ENCODE assay signal across 1 cellular context in the genomic region with DNA sequence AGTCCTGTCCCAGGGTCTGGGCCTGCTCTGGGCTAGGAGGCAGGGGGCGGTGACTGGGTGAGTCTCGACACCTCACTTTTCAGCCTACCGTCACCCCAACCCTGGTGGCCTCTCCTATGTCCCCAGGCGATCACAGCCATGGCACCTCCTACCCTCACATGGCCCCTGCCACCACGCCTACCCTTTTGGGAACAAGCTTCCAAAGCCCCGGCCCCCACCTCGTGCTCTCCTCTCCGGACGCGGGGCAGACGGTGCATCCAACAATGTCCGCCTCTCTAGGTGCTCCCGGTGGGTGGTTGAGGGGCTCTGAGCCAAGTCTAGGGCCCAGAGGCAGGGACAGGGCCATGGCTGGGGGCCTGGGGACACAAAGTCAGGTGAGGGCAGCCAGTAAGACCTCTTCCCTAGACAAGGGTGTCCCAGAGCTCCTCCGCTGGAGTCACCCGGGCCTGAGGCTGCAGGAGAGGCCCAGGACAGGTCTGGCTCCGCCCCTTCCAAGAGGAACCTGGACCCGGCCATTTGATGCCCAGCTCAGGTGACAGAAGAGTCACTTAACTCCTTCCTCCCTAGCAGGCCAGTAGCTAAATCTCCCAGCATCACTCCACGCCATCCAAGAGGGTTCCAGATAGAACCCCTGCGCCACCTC.
A peak's percentile ranks its signal among the peaks of the same experiment; 100 is the strongest.
TF ChIP-seq lines count a peak whose summit lies in the region.

A gene with protein sequence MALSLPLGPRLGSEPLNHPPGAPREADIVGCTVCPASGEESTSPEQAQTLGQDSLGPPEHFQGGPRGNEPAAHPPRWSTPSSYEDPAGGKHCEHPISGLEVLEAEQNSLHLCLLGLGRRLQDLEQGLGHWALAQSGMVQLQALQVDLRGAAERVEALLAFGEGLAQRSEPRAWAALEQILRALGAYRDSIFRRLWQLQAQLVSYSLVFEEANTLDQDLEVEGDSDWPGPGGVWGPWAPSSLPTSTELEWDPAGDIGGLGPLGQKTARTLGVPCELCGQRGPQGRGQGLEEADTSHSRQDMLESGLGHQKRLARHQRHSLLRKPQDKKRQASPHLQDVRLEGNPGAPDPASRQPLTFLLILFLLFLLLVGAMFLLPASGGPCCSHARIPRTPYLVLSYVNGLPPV (minus strand): TSS at position 478 of the 643 bp plus-strand sequence. CDS start 132 bp downstream, at position 346.

TF ChIP-seq in HepG2, 621 proteins besides CTCF, POLR2A, EP300 and RAD21 (continued from another document and continues in another):
- TF ChIP-seq, protein P1, sequence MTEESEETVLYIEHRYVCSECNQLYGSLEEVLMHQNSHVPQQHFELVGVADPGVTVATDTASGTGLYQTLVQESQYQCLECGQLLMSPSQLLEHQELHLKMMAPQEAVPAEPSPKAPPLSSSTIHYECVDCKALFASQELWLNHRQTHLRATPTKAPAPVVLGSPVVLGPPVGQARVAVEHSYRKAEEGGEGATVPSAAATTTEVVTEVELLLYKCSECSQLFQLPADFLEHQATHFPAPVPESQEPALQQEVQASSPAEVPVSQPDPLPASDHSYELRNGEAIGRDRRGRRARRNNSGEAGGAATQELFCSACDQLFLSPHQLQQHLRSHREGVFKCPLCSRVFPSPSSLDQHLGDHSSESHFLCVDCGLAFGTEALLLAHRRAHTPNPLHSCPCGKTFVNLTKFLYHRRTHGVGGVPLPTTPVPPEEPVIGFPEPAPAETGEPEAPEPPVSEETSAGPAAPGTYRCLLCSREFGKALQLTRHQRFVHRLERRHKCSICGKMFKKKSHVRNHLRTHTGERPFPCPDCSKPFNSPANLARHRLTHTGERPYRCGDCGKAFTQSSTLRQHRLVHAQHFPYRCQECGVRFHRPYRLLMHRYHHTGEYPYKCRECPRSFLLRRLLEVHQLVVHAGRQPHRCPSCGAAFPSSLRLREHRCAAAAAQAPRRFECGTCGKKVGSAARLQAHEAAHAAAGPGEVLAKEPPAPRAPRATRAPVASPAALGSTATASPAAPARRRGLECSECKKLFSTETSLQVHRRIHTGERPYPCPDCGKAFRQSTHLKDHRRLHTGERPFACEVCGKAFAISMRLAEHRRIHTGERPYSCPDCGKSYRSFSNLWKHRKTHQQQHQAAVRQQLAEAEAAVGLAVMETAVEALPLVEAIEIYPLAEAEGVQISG (CRISPR knock-in tag; IDR thresholded peaks at IDR 0.05) = peak; percentile 44
- peak; percentile 54; the same call in 1 of the 2 replicates for TF ChIP-seq GATA4 (IDR thresholded peaks at IDR 0.05; ENCODE audit: borderline replicate concordance, low read depth)
- TF ChIP-seq, protein P2, sequence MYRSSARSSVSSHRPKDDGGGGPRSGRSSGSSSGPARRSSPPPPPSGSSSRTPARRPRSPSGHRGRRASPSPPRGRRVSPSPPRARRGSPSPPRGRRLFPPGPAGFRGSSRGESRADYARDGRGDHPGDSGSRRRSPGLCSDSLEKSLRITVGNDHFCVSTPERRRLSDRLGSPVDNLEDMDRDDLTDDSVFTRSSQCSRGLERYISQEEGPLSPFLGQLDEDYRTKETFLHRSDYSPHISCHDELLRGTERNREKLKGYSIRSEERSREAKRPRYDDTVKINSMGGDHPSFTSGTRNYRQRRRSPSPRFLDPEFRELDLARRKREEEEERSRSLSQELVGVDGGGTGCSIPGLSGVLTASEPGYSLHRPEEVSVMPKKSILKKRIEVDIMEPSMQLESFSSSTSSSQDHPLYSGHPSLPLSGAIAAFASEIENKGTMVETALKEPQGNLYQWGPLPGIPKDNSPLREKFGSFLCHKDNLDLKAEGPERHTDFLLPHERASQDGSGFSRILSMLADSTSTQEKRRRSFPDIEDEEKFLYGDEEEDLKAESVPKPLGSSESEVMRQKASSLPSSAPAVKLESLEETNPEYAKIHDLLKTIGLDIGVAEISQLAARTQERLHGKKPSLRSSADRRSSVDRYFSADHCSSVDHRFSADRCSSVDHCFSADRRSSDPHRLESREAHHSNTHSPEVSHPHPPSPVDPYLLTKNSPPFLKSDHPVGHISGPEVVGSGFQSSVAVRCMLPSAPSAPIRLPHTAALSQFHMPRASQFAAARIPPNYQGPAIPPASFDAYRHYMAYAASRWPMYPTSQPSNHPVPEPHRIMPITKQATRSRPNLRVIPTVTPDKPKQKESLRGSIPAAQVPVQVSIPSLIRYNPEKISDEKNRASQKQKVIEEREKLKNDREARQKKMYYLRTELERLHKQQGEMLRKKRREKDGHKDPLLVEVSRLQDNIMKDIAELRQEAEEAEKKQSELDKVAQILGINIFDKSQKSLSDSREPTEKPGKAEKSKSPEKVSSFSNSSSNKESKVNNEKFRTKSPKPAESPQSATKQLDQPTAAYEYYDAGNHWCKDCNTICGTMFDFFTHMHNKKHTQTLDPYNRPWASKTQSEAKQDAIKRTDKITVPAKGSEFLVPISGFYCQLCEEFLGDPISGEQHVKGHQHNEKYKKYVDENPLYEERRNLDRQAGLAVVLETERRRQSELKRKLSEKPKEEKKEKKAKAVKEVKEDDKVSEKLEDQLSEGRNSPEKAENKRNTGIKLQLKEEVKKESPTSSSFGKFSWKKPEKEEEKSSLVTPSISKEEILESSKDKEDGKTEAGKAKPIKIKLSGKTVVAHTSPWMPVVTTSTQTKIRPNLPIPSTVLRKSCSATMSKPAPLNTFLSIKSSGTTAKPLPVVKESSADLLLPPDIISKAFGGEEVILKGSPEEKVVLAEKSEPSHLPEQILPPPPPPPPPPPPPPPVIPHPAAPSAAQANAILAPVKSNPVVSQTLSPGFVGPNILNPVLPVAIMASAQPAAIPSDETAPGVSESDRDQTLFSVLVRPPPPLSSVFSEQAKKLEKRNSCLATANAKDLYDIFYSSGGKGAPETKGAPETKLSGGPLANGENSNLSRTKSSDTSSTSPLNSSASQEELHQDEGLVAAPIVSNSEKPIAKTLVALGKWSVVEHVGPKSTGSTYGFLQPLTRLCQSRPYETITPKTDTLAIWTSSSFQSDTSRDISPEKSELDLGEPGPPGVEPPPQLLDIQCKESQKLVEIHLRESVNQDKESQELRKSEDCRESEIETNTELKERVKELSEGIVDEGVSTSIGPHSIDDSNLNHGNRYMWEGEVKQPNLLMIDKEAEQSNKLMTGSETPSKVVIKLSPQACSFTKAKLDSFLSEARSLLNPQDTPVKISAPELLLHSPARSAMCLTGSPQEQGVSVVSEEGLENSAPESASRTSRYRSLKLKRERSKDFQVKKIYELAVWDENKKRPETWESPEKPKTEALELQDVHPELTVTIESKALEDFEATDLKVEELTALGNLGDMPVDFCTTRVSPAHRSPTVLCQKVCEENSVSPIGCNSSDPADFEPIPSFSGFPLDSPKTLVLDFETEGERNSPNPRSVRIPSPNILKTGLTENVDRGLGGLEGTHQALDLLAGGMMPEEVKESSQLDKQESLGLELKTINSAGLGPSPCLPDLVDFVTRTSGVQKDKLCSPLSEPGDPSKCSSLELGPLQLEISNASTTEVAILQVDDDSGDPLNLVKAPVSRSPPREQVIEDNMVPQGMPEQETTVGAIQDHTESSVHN (CRISPR knock-in tag; IDR thresholded peaks at IDR 0.05) = peak; percentile 58; the same call in 1 of the 2 replicates
- TF ChIP-seq ZBTB42 (CRISPR knock-in tag; IDR thresholded peaks at IDR 0.05) = peak; percentile 54; the same call in 1 of the 2 replicates
- TF ChIP-seq ZNF136 (CRISPR knock-in tag; IDR thresholded peaks at IDR 0.05; ENCODE audit: low read depth) = no peak
- TF ChIP-seq FIP1L1 (IDR thresholded peaks at IDR 0.05; ENCODE audit: borderline replicate concordance, insufficient read depth, low read depth, low read length) = peak; percentile 58; the same call in 1 of the 2 replicates
- TF ChIP-seq ZNF256 (CRISPR knock-in tag; conservative IDR thresholded peaks at IDR 0.05) = 0 out of 2 replicates have a peak, but pooled peaks have one; percentile 47
- TF ChIP-seq, protein P3, sequence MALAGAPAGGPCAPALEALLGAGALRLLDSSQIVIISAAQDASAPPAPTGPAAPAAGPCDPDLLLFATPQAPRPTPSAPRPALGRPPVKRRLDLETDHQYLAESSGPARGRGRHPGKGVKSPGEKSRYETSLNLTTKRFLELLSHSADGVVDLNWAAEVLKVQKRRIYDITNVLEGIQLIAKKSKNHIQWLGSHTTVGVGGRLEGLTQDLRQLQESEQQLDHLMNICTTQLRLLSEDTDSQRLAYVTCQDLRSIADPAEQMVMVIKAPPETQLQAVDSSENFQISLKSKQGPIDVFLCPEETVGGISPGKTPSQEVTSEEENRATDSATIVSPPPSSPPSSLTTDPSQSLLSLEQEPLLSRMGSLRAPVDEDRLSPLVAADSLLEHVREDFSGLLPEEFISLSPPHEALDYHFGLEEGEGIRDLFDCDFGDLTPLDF (CRISPR knock-in tag; IDR thresholded peaks at IDR 0.05) = no peak
- TF ChIP-seq NR3C1 (CRISPR knock-in tag; IDR thresholded peaks at IDR 0.05) = no peak
- no peak; the same call in 1 of the 2 replicates for TF ChIP-seq FOXC1 (CRISPR knock-in tag; IDR thresholded peaks at IDR 0.05; ENCODE audit: borderline replicate concordance)
- peak; percentile 12; the same call in 1 of the 2 replicates for TF ChIP-seq SALL2 (CRISPR knock-in tag; IDR thresholded peaks at IDR 0.05)
- TF ChIP-seq, protein P4, sequence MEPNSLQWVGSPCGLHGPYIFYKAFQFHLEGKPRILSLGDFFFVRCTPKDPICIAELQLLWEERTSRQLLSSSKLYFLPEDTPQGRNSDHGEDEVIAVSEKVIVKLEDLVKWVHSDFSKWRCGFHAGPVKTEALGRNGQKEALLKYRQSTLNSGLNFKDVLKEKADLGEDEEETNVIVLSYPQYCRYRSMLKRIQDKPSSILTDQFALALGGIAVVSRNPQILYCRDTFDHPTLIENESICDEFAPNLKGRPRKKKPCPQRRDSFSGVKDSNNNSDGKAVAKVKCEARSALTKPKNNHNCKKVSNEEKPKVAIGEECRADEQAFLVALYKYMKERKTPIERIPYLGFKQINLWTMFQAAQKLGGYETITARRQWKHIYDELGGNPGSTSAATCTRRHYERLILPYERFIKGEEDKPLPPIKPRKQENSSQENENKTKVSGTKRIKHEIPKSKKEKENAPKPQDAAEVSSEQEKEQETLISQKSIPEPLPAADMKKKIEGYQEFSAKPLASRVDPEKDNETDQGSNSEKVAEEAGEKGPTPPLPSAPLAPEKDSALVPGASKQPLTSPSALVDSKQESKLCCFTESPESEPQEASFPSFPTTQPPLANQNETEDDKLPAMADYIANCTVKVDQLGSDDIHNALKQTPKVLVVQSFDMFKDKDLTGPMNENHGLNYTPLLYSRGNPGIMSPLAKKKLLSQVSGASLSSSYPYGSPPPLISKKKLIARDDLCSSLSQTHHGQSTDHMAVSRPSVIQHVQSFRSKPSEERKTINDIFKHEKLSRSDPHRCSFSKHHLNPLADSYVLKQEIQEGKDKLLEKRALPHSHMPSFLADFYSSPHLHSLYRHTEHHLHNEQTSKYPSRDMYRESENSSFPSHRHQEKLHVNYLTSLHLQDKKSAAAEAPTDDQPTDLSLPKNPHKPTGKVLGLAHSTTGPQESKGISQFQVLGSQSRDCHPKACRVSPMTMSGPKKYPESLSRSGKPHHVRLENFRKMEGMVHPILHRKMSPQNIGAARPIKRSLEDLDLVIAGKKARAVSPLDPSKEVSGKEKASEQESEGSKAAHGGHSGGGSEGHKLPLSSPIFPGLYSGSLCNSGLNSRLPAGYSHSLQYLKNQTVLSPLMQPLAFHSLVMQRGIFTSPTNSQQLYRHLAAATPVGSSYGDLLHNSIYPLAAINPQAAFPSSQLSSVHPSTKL (CRISPR knock-in tag; IDR thresholded peaks at IDR 0.05) = no peak
- TF ChIP-seq ZMYM4 (CRISPR knock-in tag; IDR thresholded peaks at IDR 0.05) = peak; percentile 44; the same call in 1 of the 2 replicates
- TF ChIP-seq MLLT10 (CRISPR knock-in tag; IDR thresholded peaks at IDR 0.05) = no peak
- TF ChIP-seq TGIF2 (CRISPR knock-in tag; IDR thresholded peaks at IDR 0.05) = 0 out of 2 replicates have a peak, but pooled peaks have one; percentile 29
- TF ChIP-seq, protein P5, sequence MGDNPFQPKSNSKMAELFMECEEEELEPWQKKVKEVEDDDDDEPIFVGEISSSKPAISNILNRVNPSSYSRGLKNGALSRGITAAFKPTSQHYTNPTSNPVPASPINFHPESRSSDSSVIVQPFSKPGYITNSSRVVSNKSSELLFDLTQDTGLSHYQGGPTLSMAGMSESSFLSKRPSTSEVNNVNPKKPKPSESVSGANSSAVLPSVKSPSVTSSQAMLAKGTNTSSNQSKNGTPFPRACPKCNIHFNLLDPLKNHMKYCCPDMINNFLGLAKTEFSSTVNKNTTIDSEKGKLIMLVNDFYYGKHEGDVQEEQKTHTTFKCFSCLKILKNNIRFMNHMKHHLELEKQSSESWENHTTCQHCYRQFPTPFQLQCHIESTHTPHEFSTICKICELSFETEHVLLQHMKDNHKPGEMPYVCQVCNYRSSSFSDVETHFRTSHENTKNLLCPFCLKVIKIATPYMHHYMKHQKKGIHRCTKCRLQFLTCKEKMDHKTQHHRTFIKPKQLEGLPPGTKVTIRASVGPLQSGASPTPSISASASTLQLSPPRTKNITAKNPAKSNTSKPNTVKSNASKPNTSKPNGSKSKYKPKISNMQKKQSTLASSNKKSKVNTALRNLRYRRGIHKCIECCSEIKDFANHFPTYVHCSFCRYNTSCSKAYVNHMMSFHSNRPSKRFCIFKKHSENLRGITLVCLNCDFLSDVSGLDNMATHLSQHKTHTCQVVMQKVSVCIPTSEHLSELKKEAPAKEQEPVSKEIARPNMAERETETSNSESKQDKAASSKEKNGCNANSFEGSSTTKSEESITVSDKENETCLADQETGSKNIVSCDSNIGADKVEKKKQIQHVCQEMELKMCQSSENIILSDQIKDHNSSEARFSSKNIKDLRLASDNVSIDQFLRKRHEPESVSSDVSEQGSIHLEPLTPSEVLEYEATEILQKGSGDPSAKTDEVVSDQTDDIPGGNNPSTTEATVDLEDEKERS (CRISPR knock-in tag; IDR thresholded peaks at IDR 0.05) = no peak; the same call in 1 of the 2 replicates
- TF ChIP-seq, protein P6, sequence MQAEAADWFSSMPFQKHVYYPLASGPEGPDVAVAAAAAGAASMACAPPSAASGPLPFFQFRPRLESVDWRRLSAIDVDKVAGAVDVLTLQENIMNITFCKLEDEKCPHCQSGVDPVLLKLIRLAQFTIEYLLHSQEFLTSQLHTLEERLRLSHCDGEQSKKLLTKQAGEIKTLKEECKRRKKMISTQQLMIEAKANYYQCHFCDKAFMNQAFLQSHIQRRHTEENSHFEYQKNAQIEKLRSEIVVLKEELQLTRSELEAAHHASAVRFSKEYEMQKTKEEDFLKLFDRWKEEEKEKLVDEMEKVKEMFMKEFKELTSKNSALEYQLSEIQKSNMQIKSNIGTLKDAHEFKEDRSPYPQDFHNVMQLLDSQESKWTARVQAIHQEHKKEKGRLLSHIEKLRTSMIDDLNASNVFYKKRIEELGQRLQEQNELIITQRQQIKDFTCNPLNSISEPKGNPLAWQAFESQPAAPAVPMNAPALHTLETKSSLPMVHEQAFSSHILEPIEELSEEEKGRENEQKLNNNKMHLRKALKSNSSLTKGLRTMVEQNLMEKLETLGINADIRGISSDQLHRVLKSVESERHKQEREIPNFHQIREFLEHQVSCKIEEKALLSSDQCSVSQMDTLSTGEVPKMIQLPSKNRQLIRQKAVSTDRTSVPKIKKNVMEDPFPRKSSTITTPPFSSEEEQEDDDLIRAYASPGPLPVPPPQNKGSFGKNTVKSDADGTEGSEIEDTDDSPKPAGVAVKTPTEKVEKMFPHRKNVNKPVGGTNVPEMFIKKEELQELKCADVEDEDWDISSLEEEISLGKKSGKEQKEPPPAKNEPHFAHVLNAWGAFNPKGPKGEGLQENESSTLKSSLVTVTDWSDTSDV (CRISPR knock-in tag; IDR thresholded peaks at IDR 0.05) = peak; percentile 78; the same call in 1 of the 2 replicates
- TF ChIP-seq, protein P7, sequence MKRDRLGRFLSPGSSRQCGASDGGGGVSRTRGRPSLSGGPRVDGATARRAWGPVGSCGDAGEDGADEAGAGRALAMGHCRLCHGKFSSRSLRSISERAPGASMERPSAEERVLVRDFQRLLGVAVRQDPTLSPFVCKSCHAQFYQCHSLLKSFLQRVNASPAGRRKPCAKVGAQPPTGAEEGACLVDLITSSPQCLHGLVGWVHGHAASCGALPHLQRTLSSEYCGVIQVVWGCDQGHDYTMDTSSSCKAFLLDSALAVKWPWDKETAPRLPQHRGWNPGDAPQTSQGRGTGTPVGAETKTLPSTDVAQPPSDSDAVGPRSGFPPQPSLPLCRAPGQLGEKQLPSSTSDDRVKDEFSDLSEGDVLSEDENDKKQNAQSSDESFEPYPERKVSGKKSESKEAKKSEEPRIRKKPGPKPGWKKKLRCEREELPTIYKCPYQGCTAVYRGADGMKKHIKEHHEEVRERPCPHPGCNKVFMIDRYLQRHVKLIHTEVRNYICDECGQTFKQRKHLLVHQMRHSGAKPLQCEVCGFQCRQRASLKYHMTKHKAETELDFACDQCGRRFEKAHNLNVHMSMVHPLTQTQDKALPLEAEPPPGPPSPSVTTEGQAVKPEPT (CRISPR knock-in tag; IDR thresholded peaks at IDR 0.05; ENCODE audit: low read depth) = no peak
